11 cellular contexts compared by ENCODE assay signal in the genomic region with DNA sequence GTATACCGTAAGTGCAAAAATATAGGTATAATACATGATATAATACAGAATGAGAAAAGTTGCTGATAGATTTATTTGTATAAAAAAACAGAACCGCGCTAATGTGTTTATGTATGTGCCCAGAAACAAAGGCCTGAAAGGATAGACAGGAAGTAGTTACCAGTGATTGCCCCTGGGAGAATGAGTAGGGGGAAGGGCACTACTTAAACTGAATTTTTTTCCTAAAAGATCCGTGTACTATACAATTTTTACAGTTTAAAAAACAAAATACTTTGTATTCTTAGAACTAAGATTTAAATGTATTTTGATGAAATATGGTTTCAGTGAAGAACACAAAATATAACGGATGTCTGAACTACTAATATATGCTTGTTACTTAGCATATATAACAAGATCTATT. TPM values are rescaled to one million over a fixed set of nuclear protein-coding genes. Genes with fewer than 3 reads are reported as not detected.
DNase-seq lines count a peak whose midpoint lies in the region; ATAC-seq and TF ChIP-seq lines count a peak whose summit lies in the region.
"Had no signal": no experiment of that assay in that cellular context is flagged by ENCODE, and none has a peak within 500 bp of the region (broad histone marks: within the 10 kb centered on the region; RNA-seq: fewer than 3 reads in every experiment).

No MANE protein-coding gene starts in this region.

- intact Hi-C loops in PC-3 (cut with micrococcal nuclease), result no loop called here
- intact Hi-C loops in posterior cingulate gyrus (cut with DNase I), result no loop called here

- DNase-seq in activated naive CD4-positive, alpha-beta T cell treated with anti-CD3 and anti-CD28 coated beads, Interleukin-2, amount 10 ng/mL, durations not matched to agents 7 days and 5 days, result no peak
- DNase-seq in activated naive CD4-positive, alpha-beta T cell treated with Interleukin-2 at 50 U/mL for 16 hours, result no peak
- no peak for DNase-seq in PC-3
- DNase-seq in stimulated activated naive CD8-positive, alpha-beta T cell treated with anti-CD3 and anti-CD28 coated beads, Interleukin-15, amount 100 ng/mL, for 72 hours, result no peak
- DNase-seq in stimulated activated CD4-positive, alpha-beta T cell treated with anti-CD3 and anti-CD28 coated beads, Interleukin-4, amount 100 ng/mL, for 24 hours, result no peak
- no peak for DNase-seq in posterior cingulate gyrus
- DNase-seq: head of caudate nucleus, thyroid gland had no signal

- H3K9ac ChIP-seq in PC-3 (ENCODE audit: low read length) (no peak overlapping the region), endocrine pancreas (ENCODE audit: control insufficient read depth, insufficient read depth, low read length) (no peak overlapping the region)

- H3K27ac ChIP-seq in PC-3 (ENCODE audit: low read length), result no peak overlapping the region
- H3K27ac ChIP-seq: thyroid gland had no signal

- H3K4me3 ChIP-seq in PC-3 (ENCODE audit: low read length) (peak overlapping the region; percentile 89), endocrine pancreas (ENCODE audit: control insufficient read depth, insufficient read depth, low read length) (peak overlapping the region; percentile 96)
- H3K4me3 ChIP-seq: thyroid gland had no signal

- H3K36me3 ChIP-seq in PC-3 (ENCODE audit: low read depth, low read length) (no peaks in the 10 kb centered on the region), endocrine pancreas (ENCODE audit: control insufficient read depth, insufficient read depth, low read length) (no peaks in the 10 kb centered on the region)
- H3K36me3 ChIP-seq: thyroid gland had no signal

- H3K4me1 Mint-ChIP-seq in activated naive CD4-positive, alpha-beta T cell treated with anti-CD3 and anti-CD28 coated beads, Interleukin-2, amount 10 ng/mL, durations not matched to agents 7 days and 5 days, result peaks cover 42% of the 10 kb centered on the region
- H3K4me1 Mint-ChIP-seq in stimulated activated naive CD8-positive, alpha-beta T cell treated with anti-CD3 and anti-CD28 coated beads, Interleukin-15, amount 100 ng/mL, for 72 hours, result peaks cover 40% of the 10 kb centered on the region

- peaks cover 64% of the 10 kb centered on the region for H3K79me2 ChIP-seq in PC-3 (ENCODE audit: low read length)

- H3K4me1 ChIP-seq in PC-3 (ENCODE audit: insufficient read depth, low read length) (peaks cover 12% of the 10 kb centered on the region), endocrine pancreas (ENCODE audit: control insufficient read depth, insufficient read depth, low read length) (peaks cover 17% of the 10 kb centered on the region)

- CTCF ChIA-PET in activated naive CD4-positive, alpha-beta T cell treated with anti-CD3 and anti-CD28 coated beads, Interleukin-2, amount 10 ng/mL, durations not matched to agents 7 days and 5 days (lab: Charles Lee), result no interaction called here
- CTCF ChIA-PET in PC-3 (lab: Charles Lee), result no interaction called here

- no peak overlapping the region for H2AFZ ChIP-seq in PC-3 (ENCODE audit: low read length)

- peaks cover 4% of the 10 kb centered on the region for H3K36me3 Mint-ChIP-seq in activated naive CD4-positive, alpha-beta T cell treated with anti-CD3 and anti-CD28 coated beads, Interleukin-2, amount 10 ng/mL, durations not matched to agents 7 days and 5 days

- TF ChIP-seq CTCF in PC-3 (conservative IDR thresholded peaks at IDR 0.05; ENCODE audit: low read depth, low read length), result no peak

- peak overlapping the region; percentile 99 for H3K4me3 Mint-ChIP-seq in activated naive CD4-positive, alpha-beta T cell treated with anti-CD3 and anti-CD28 coated beads, Interleukin-2, amount 10 ng/mL, durations not matched to agents 7 days and 5 days
- peak overlapping the region; percentile 90 to 98 for H3K4me3 Mint-ChIP-seq in stimulated activated naive CD8-positive, alpha-beta T cell treated with anti-CD3 and anti-CD28 coated beads, Interleukin-15, amount 100 ng/mL, for 72 hours

- H4K20me1 ChIP-seq in PC-3 (ENCODE audit: low read length), result 0 out of 2 replicates have a peak, but pooled peaks cover under 1% of the 10 kb centered on the region

- H3K27me3 ChIP-seq in PC-3 (ENCODE audit: low read length) (no peaks in the 10 kb centered on the region), endocrine pancreas (ENCODE audit: control insufficient read depth, insufficient read depth, low read length) (no peaks in the 10 kb centered on the region)
- H3K27me3 ChIP-seq: thyroid gland had no signal

- peak overlapping the region; percentile 95 for H3K4me2 ChIP-seq in PC-3 (ENCODE audit: low read length)

- BruUV-seq in PC-3 (replicated peaks; lab: Mats Ljungman, UMichigan), result no TSS peak

- POLR2A ChIA-PET in PC-3 (lab: Charles Lee; ENCODE audit: unreplicated experiment), result no interaction called here

- no peaks in the 10 kb centered on the region for H3K9me2 ChIP-seq in PC-3 (replicated peaks; ENCODE audit: low read length)

- H3K9me3 ChIP-seq in PC-3 (ENCODE audit: low read length) (no peaks in the 10 kb centered on the region), endocrine pancreas (ENCODE audit: control insufficient read depth, low read length) (no peaks in the 10 kb centered on the region)
- H3K9me3 ChIP-seq: thyroid gland had no signal

- no peaks in the 10 kb centered on the region for H3F3A ChIP-seq in PC-3 (ENCODE audit: low read length, unreplicated experiment)

- ATAC-seq in PC-3 (no peak), GM18867 (IDR thresholded peaks at IDR 0.05; ENCODE audit: unreplicated experiment) (no peak)
- ATAC-seq in stimulated activated naive CD8-positive, alpha-beta T cell treated with anti-CD3 and anti-CD28 coated beads, Interleukin-15, amount 100 ng/mL, for 72 hours, result no peak
- ATAC-seq: sciatic nerve had no signal

- H3K27me3 Mint-ChIP-seq in activated naive CD4-positive, alpha-beta T cell treated with anti-CD3 and anti-CD28 coated beads, Interleukin-2, amount 10 ng/mL, durations not matched to agents 7 days and 5 days, result no peaks in the 10 kb centered on the region
- H3K27me3 Mint-ChIP-seq in stimulated activated naive CD8-positive, alpha-beta T cell treated with anti-CD3 and anti-CD28 coated beads, Interleukin-15, amount 100 ng/mL, for 72 hours, result no peaks in the 10 kb centered on the region

- no peak overlapping the region for H3K27ac Mint-ChIP-seq in activated naive CD4-positive, alpha-beta T cell treated with anti-CD3 and anti-CD28 coated beads, Interleukin-2, amount 10 ng/mL, durations not matched to agents 7 days and 5 days
- H3K27ac Mint-ChIP-seq in stimulated activated naive CD8-positive, alpha-beta T cell treated with anti-CD3 and anti-CD28 coated beads, Interleukin-15, amount 100 ng/mL, for 72 hours, result no peak overlapping the region

- H3K9me3 Mint-ChIP-seq in activated naive CD4-positive, alpha-beta T cell treated with anti-CD3 and anti-CD28 coated beads, Interleukin-2, amount 10 ng/mL, durations not matched to agents 7 days and 5 days, result no peaks in the 10 kb centered on the region
- no peaks in the 10 kb centered on the region for H3K9me3 Mint-ChIP-seq in stimulated activated naive CD8-positive, alpha-beta T cell treated with anti-CD3 and anti-CD28 coated beads, Interleukin-15, amount 100 ng/mL, for 72 hours

RNA-seq across cellular contexts. Expression of a gene that starts 2.9 kb away (rescaled TPM):
- 7.1 and 8.4 TPM in 2 replicates for total RNA-seq in PC-3 (2014; rRNA removed)

RNA-seq across cellular contexts. Expression of a gene that starts 4.2 kb away (rescaled TPM):
- 57.1 and 68.8 TPM in 2 replicates for total RNA-seq in PC-3 (2014; rRNA removed)
